Comparison of ENCODE assay signal across 31 cellular contexts in the genomic region with DNA sequence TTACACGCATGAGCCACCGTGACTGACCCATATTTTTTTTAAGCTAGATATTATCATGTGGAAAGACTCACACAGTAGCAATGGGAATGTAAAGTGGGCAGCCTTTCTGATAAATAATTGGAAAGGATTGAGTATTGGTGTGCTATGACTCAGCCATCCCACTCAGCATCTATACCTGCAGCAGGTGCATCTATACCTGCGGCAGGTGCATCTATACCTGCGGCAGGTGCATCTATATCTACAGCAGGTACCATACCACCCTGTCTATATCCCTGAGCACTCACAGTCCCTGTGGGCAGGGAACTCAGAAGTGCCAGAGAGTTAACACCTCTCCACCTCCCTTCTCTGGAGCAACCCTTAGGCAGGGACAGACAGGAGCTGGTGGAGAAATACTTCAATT. TPM values are rescaled to one million over a fixed set of nuclear protein-coding genes. Genes with fewer than 3 reads are reported as not detected.
"Had no signal": no experiment of that assay in that cellular context is flagged by ENCODE, and none has a peak within 500 bp of the region (broad histone marks: within the 10 kb centered on the region; RNA-seq: fewer than 3 reads in every experiment).

No MANE protein-coding gene starts in this region.

- H3K9me3 Mint-ChIP-seq: activated B cell treated with CpG ODN at 0.5 μM for 24 hours; activated CD4-positive, alpha-beta T cell treated with anti-CD3 and anti-CD28 coated beads, Interleukin-2, amount 10 ng/mL, durations not matched to agents 24 days and 14 days; activated naive CD4-positive, alpha-beta T cell treated with anti-CD3 and anti-CD28 coated beads, Interleukin-2, amount 50 U/mL, for 72 hours; activated naive CD8-positive, alpha-beta T cell treated with anti-CD3 and anti-CD28 coated beads, Interleukin-2, amount 50 U/mL, for 24 hours; activated T-cell treated with anti-CD3 and anti-CD28 coated beads, Interleukin-2, amount 50 U/mL, for 4 hours; T-cell had no signal

- H3K4me1 Mint-ChIP-seq: activated B cell treated with CpG ODN at 0.5 μM for 24 hours; activated CD8-positive, alpha-beta memory T cell treated with anti-CD3 and anti-CD28 coated beads, Interleukin-2, amount 10 ng/mL, durations not matched to agents 7 days and 5 days; activated naive CD8-positive, alpha-beta T cell treated with anti-CD3 and anti-CD28 coated beads, Interleukin-2, amount 50 U/mL, for 24 hours; T-cell had no signal

- H3K9ac ChIP-seq: KMS-11 had no signal

- H3K4me2 ChIP-seq: KMS-11 had no signal

- H3K36me3 Mint-ChIP-seq: activated CD8-positive, alpha-beta memory T cell treated with anti-CD3 and anti-CD28 coated beads, Interleukin-2, amount 10 ng/mL, durations not matched to agents 7 days and 5 days; activated naive CD4-positive, alpha-beta T cell treated with anti-CD3 and anti-CD28 coated beads, Interleukin-2, amount 50 U/mL, for 72 hours; T-cell had no signal

- H3K36me3 ChIP-seq: ascending aorta had no signal

- H3K27ac ChIP-seq: ascending aorta, body of pancreas, coronary artery, KMS-11 had no signal

- H3K27ac Mint-ChIP-seq: activated B cell treated with CpG ODN at 0.5 μM for 24 hours; activated CD4-positive, alpha-beta T cell treated with anti-CD3 and anti-CD28 coated beads, Interleukin-2, amount 10 ng/mL, durations not matched to agents 24 days and 14 days; activated CD8-positive, alpha-beta memory T cell treated with anti-CD3 and anti-CD28 coated beads, Interleukin-2, amount 10 ng/mL, durations not matched to agents 7 days and 5 days; activated naive CD4-positive, alpha-beta T cell treated with anti-CD3 and anti-CD28 coated beads, Interleukin-2, amount 50 U/mL, for 72 hours; activated naive CD8-positive, alpha-beta T cell treated with anti-CD3 and anti-CD28 coated beads, Interleukin-2, amount 50 U/mL, for 24 hours; T-cell had no signal

- H3K4me3 Mint-ChIP-seq: activated B cell treated with CpG ODN at 0.5 μM for 24 hours; activated CD4-positive, alpha-beta T cell treated with anti-CD3 and anti-CD28 coated beads, Interleukin-2, amount 10 ng/mL, durations not matched to agents 24 days and 14 days; activated CD8-positive, alpha-beta memory T cell treated with anti-CD3 and anti-CD28 coated beads, Interleukin-2, amount 10 ng/mL, durations not matched to agents 7 days and 5 days; activated naive CD8-positive, alpha-beta T cell treated with anti-CD3 and anti-CD28 coated beads, Interleukin-2, amount 50 U/mL, for 24 hours; activated T-cell treated with anti-CD3 and anti-CD28 coated beads, Interleukin-2, amount 50 U/mL, for 4 hours; T-cell had no signal

- FAIRE-seq: bronchial epithelial cell, TTC549 had no signal

- DNase-seq: activated B cell treated with CpG ODN at 0.5 μM for 24 hours; activated CD4-positive, alpha-beta T cell treated with anti-CD3 and anti-CD28 coated beads for 1 hour; activated CD4-positive, alpha-beta T cell treated with anti-CD3 and anti-CD28 coated beads, Interleukin-2, amount 10 ng/mL, durations not matched to agents 24 days and 14 days; activated CD4-positive, alpha-beta T cell treated with anti-CD3 and anti-CD28 coated beads, Interleukin-2, amount 50 U/mL, for 48 hours; activated CD8-positive, alpha-beta memory T cell treated with anti-CD3 and anti-CD28 coated beads, Interleukin-2, amount 10 ng/mL, durations not matched to agents 7 days and 5 days; activated effector memory CD4-positive, alpha-beta T cell treated with anti-CD3 and anti-CD28 coated beads, Interleukin-2, amount 50 U/mL, for 16 hours; activated naive CD4-positive, alpha-beta T cell treated with Interleukin-2 at 50 U/mL for 16 hours; activated naive CD8-positive, alpha-beta T cell treated with anti-CD3 and anti-CD28 coated beads, Interleukin-2, amount 50 U/mL, for 24 hours; activated T-cell treated with anti-CD3 and anti-CD28 coated beads, Interleukin-2, amount 50 U/mL, for 4 hours; amniotic stem cell; body of pancreas; central memory CD4-positive, alpha-beta T cell; NCI-H1092; NCI-H1694 treated with DMSO at 0.1 percent for 48 hours; NCI-H2029 treated with DMSO at 0.1 percent for 48 hours; NCI-H345; NCI-H524; NCI-H82; NK-92 treated with Interleukin-12 subunit alpha and Interleukin-12 subunit beta, amount 100 ng/mL, for 24 hours; OCI-M1; SIG-M5; T-cell; T-helper 2 cell; T1000 had no signal

- H3K27me3 Mint-ChIP-seq: activated naive CD8-positive, alpha-beta T cell treated with anti-CD3 and anti-CD28 coated beads, Interleukin-2, amount 50 U/mL, for 24 hours had no signal

- H3K27me3 ChIP-seq: body of pancreas had no signal

- ATAC-seq: activated CD8-positive, alpha-beta memory T cell treated with anti-CD3 and anti-CD28 coated beads, Interleukin-2, amount 10 ng/mL, durations not matched to agents 7 days and 5 days; activated naive CD4-positive, alpha-beta T cell treated with anti-CD3 and anti-CD28 coated beads, Interleukin-2, amount 50 U/mL, for 72 hours; activated naive CD8-positive, alpha-beta T cell treated with anti-CD3 and anti-CD28 coated beads, Interleukin-2, amount 50 U/mL, for 24 hours; activated T-cell treated with anti-CD3 and anti-CD28 coated beads, Interleukin-2, amount 50 U/mL, for 4 hours; body of pancreas; Panc1; T-cell had no signal

- H3K9me3 ChIP-seq: ascending aorta, body of pancreas had no signal

- H3K4me1 ChIP-seq: ascending aorta had no signal

- H3K4me3 ChIP-seq: ascending aorta, body of pancreas, coronary artery had no signal

RNA-seq across cellular contexts. Expression of a gene that starts 5.2 kb away (rescaled TPM):
- total RNA-seq: activated B cell treated with CpG ODN at 0.5 μM for 24 hours; activated CD4-positive, alpha-beta T cell treated with anti-CD3 and anti-CD28 coated beads, Interleukin-2, amount 10 ng/mL, durations not matched to agents 24 days and 14 days; activated CD8-positive, alpha-beta memory T cell treated with anti-CD3 and anti-CD28 coated beads, Interleukin-2, amount 10 ng/mL, durations not matched to agents 7 days and 5 days; activated naive CD4-positive, alpha-beta T cell treated with anti-CD3 and anti-CD28 coated beads, Interleukin-2, amount 50 U/mL, for 72 hours; ascending aorta had no signal

RNA-seq across cellular contexts. Expression of a gene that starts 8.9 kb away (rescaled TPM):
- total RNA-seq: activated B cell treated with CpG ODN at 0.5 μM for 24 hours, ascending aorta, bronchial epithelial cell had no signal

RNA-seq across cellular contexts. Expression of a gene that starts 31.5 kb away (rescaled TPM):
- total RNA-seq: activated B cell treated with CpG ODN at 0.5 μM for 24 hours had no signal
